In the genomic region with DNA sequence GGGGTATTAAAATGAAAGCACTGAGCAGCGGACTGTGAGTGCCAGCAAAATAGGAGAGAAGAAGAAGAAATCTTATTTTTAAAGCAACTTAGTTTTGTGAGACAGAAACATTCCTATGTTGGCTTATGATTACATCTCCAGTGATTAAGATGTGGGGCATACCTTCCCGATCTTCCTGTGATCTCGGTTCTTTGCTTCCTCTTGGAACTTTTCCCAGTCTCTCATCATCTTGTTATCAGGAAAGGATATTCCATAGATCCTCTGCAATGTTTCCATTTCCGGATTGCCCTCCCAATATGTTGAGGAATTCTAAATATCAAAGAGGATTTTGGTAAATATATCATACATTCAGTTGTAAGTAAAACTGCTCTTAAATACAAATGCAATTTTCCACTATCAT, we compare ENCODE assay signal across 19 cellular contexts.
"Had no signal": no experiment of that assay in that cellular context is flagged by ENCODE, and none has a peak within 500 bp of the region (broad histone marks: within the 10 kb centered on the region; RNA-seq: fewer than 3 reads in every experiment).

No MANE protein-coding gene starts in this region.

- DNase-seq: activated CD4-positive, alpha-beta T cell treated with anti-CD3 and anti-CD28 coated beads for 36 hours; activated CD8-positive, alpha-beta memory T cell treated with anti-CD3 and anti-CD28 coated beads, Interleukin-2, amount 50 U/mL, for 4 hours; activated CD8-positive, alpha-beta T cell treated with anti-CD3 and anti-CD28 coated beads, Interleukin-2, amount 10 ng/mL, durations not matched to agents 7 days and 5 days; activated naive CD4-positive, alpha-beta T cell; activated naive CD8-positive, alpha-beta T cell treated with anti-CD3 and anti-CD28 coated beads, Interleukin-2, amount 10 ng/mL, durations not matched to agents 7 days and 5 days; aorta; cerebellar nuclear complex; erythroblast; glutamatergic neuron; hypothalamus; mesendoderm; occipital lobe; stimulated activated CD4-positive, alpha-beta T cell treated with anti-CD3 and anti-CD28 coated beads, Interleukin-15, amount 100 ng/mL, for 24 hours; stimulated activated CD4-positive, alpha-beta T cell treated with anti-CD3 and anti-CD28 coated beads, Interleukin-4, amount 100 ng/mL, for 1 hour; stimulated activated naive CD4-positive, alpha-beta T cell treated with Interleukin-2 at 50 U/mL for 16 hours; upper lobe of left lung; WERI-Rb-1 had no signal

- H3K9me3 Mint-ChIP-seq: activated naive CD8-positive, alpha-beta T cell treated with anti-CD3 and anti-CD28 coated beads, Interleukin-2, amount 10 ng/mL, durations not matched to agents 7 days and 5 days; dendritic cell treated with granulocyte-macrophage colony-stimulating factor and Interleukin-4, amounts not matched to agents 40 ng/mL and 50 ng/mL, for 4 days; nephron had no signal

- H3K4me1 Mint-ChIP-seq: nephron had no signal

- H3K4me3 Mint-ChIP-seq: activated CD4-positive, alpha-beta T cell treated with anti-CD3 and anti-CD28 coated beads for 36 hours; activated CD8-positive, alpha-beta T cell treated with anti-CD3 and anti-CD28 coated beads, Interleukin-2, amount 10 ng/mL, durations not matched to agents 7 days and 5 days; activated naive CD8-positive, alpha-beta T cell treated with anti-CD3 and anti-CD28 coated beads, Interleukin-2, amount 10 ng/mL, durations not matched to agents 7 days and 5 days; dendritic cell treated with granulocyte-macrophage colony-stimulating factor and Interleukin-4, amounts not matched to agents 40 ng/mL and 50 ng/mL, for 4 days; nephron had no signal

- H3K27ac Mint-ChIP-seq: activated CD4-positive, alpha-beta T cell treated with anti-CD3 and anti-CD28 coated beads for 36 hours; activated CD8-positive, alpha-beta T cell treated with anti-CD3 and anti-CD28 coated beads, Interleukin-2, amount 10 ng/mL, durations not matched to agents 7 days and 5 days; activated naive CD8-positive, alpha-beta T cell treated with anti-CD3 and anti-CD28 coated beads, Interleukin-2, amount 10 ng/mL, durations not matched to agents 7 days and 5 days; dendritic cell treated with granulocyte-macrophage colony-stimulating factor and Interleukin-4, amounts not matched to agents 40 ng/mL and 50 ng/mL, for 4 days; nephron had no signal

- H3K27me3 Mint-ChIP-seq: activated CD4-positive, alpha-beta T cell treated with anti-CD3 and anti-CD28 coated beads for 36 hours; activated naive CD8-positive, alpha-beta T cell treated with anti-CD3 and anti-CD28 coated beads, Interleukin-2, amount 10 ng/mL, durations not matched to agents 7 days and 5 days; dendritic cell treated with granulocyte-macrophage colony-stimulating factor and Interleukin-4, amounts not matched to agents 40 ng/mL and 50 ng/mL, for 4 days had no signal
